ENCODE assay signal across 27 cellular contexts in the genomic region with DNA sequence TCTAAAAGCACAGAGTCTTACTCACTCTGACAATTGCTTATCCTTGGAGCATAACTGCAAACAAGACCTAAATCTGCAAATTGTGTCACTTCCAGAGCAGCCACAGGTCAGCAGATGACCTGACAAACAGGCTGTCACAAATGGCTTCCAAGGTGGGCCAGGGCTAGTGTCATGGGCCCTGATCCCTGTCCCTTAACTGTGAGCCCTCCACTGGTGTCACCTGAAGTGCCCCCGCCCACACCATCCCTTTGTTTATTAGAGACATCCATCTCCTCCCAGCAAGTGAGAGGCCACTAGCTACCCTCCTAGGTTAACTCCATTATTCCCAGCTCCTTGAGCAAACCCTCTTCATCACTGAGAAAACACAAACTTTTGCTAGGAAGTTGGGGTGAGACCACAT.
"Had no signal": no experiment of that assay in that cellular context is flagged by ENCODE, and none has a peak within 500 bp of the region (broad histone marks: within the 10 kb centered on the region; RNA-seq: fewer than 3 reads in every experiment).

No MANE protein-coding gene starts in this region.

- H3K27ac ChIP-seq: foreskin keratinocyte, pancreas, prostate gland, thyroid gland, WERI-Rb-1 had no signal

- DNase-seq: activated CD4-positive, alpha-beta T cell treated with anti-CD3 and anti-CD28 coated beads for 48 hours; activated CD4-positive, alpha-beta T cell treated with anti-CD3 and anti-CD28 coated beads, Interleukin-2, amount 50 U/mL, for 48 hours; activated CD8-positive, alpha-beta memory T cell treated with anti-CD3 and anti-CD28 coated beads, Interleukin-2, amount 50 U/mL, for 4 hours; activated gamma-delta T cell treated with Interleukin-2 at 50 U/mL for 16 hours; activated naive CD4-positive, alpha-beta T cell treated with anti-CD3 and anti-CD28 coated beads, Interleukin-2, amount 50 U/mL, for 16 hours; activated T-cell treated with anti-CD3 and anti-CD28 coated beads, Interleukin-2, amount 50 U/mL, for 24 hours; central memory CD4-positive, alpha-beta T cell; foreskin keratinocyte; left ventricle myocardium superior; naive B cell; nephron progenitor cell; pancreas; retina; stimulated activated CD4-positive, alpha-beta T cell treated with anti-CD3 and anti-CD28 coated beads, Interleukin-1b, Interleukin-23, amount 100 ng/mL, for 48 hours; stimulated activated CD4-positive, alpha-beta T cell treated with anti-CD3 and anti-CD28 coated beads, Interleukin-4, amount 100 ng/mL, for 4 hours; stimulated activated CD8-positive, alpha-beta memory T cell treated with anti-CD3 and anti-CD28 coated beads, Interleukin-4, amount 100 ng/mL, for 48 hours; stimulated activated naive CD8-positive, alpha-beta T cell treated with anti-CD3 and anti-CD28 coated beads, Interleukin-15, amount 100 ng/mL, for 72 hours; SW 1271; T-helper 9 cell; thyroid gland; WERI-Rb-1 had no signal

- H3K4me1 ChIP-seq: breast epithelium, pancreas, prostate gland had no signal

- ATAC-seq: activated CD4-positive, CD25-positive, alpha-beta regulatory T cell treated with anti-CD3 and anti-CD28 coated beads, Interleukin-2, amount 50 U/mL, for 24 hours; esophagus mucosa; foreskin keratinocyte; stimulated activated memory B cell treated with anti-CD40 and anti-IgM and Interleukin-4, amounts not matched to agents 10 μg/mL and 1 μg/mL and 100 μg/mL, for 72 hours; stimulated activated naive CD8-positive, alpha-beta T cell treated with anti-CD3 and anti-CD28 coated beads, Interleukin-15, amount 100 ng/mL, for 72 hours had no signal

- H3K4me3 ChIP-seq: breast epithelium, pancreas, prostate gland, smooth muscle cell, thyroid gland had no signal

- H3K36me3 ChIP-seq: breast epithelium, pancreas, prostate gland, thyroid gland, WERI-Rb-1 had no signal

- H3K9me3 ChIP-seq: breast epithelium, pancreas, prostate gland, thyroid gland had no signal

- H3K27me3 ChIP-seq: breast epithelium, foreskin keratinocyte, pancreas, thyroid gland had no signal
